In the genomic region with DNA sequence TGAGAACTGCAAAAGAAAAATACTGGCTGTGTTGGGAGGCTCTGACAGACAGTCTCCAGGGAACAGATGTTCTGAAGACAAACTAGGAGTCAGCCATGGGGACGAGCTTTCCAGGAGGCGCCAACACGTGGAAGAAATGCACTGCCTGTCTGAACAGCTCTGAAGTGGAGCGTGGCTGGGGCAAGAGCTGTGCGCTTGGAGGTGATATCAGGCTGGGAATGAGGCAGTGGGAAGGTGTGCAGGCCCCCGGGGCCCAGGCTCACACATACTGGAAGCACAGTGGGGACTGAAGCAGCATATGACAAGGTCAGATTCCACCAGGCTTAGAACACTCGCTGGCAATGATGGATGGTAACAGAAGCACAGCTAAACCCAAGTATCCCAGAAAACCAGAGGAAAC, we compare ENCODE assay signal across 1 cellular context.
TF ChIP-seq lines count a peak whose summit lies in the region.

No MANE protein-coding gene starts in this region.

TF ChIP-seq in GM23338, 12 proteins besides CTCF, POLR2A, EP300 and RAD21:
- TF ChIP-seq ZNF462 (CRISPR knock-in tag; IDR thresholded peaks at IDR 0.05) (no peak), EZH2phosphoT487 (IDR thresholded peaks at IDR 0.05; ENCODE audit: unreplicated experiment) (no peak), POLR2AphosphoS5 (IDR thresholded peaks at IDR 0.05; ENCODE audit: low read depth) (no peak), STAT1 (IDR thresholded peaks at IDR 0.05; ENCODE audit: unreplicated experiment) (no peak), ZNF331 (CRISPR knock-in tag; IDR thresholded peaks at IDR 0.05; ENCODE audit: low read depth) (no peak), CREB1 (CRISPR knock-in tag; IDR thresholded peaks at IDR 0.05; ENCODE audit: low read depth) (no peak), NANOG (IDR thresholded peaks at IDR 0.05; ENCODE audit: borderline replicate concordance) (no peak), ETS1 (IDR thresholded peaks at IDR 0.05) (no peak), JUNB (IDR thresholded peaks at IDR 0.05; ENCODE audit: unreplicated experiment) (no peak), ZNF114 (CRISPR knock-in tag; IDR thresholded peaks at IDR 0.05) (no peak), EZH2 (IDR thresholded peaks at IDR 0.05; ENCODE audit: low read depth, unreplicated experiment) (no peak), REST (IDR thresholded peaks at IDR 0.05; ENCODE audit: unreplicated experiment) (no peak)
